1 cellular context compared by ENCODE assay signal in the genomic region with DNA sequence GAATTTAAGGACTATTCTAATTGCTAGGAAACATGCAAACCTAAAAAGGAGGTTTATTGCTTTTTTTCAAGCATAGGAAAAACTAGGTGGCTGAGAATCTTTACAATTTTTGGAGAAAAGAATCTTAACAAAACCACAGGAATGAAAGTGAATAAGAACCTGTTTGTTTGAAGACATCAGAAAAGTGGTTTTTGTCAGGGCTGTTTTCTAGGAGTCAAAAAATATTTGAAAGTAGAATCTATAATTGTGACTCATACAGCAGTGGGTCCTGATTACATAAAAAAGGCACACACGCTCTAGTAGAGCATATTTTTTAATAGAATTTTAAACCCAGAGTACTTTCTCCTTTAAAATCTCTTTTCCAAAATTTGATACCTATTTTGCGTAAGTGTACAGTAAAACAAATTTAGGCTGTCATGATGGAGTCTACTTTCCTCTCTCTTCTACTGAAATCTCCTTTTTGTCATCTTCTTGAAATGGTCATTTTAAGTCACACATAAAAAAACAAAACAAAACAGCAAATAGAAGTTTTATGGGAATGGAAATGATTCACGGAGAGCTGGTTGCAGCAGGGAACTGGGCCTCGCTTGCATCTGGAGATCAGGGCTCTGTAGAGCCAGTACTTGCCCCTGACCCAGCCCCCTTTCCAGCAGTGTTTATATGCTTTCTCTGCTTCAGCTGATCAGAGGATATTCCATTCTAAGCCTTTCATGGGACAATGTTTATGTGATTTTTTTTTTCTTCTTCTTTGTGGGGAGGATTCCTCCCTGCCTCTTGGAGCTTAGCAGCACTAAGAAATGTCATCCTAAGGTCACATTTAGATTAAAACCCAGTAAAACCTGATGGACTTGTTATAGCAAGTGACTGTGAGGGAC.
TF ChIP-seq lines count a peak whose summit lies in the region.

No MANE protein-coding gene starts in this region.

TF ChIP-seq in K562, 482 proteins besides CTCF, POLR2A, EP300 and RAD21 (continued from another document):
- TF ChIP-seq, protein P1, sequence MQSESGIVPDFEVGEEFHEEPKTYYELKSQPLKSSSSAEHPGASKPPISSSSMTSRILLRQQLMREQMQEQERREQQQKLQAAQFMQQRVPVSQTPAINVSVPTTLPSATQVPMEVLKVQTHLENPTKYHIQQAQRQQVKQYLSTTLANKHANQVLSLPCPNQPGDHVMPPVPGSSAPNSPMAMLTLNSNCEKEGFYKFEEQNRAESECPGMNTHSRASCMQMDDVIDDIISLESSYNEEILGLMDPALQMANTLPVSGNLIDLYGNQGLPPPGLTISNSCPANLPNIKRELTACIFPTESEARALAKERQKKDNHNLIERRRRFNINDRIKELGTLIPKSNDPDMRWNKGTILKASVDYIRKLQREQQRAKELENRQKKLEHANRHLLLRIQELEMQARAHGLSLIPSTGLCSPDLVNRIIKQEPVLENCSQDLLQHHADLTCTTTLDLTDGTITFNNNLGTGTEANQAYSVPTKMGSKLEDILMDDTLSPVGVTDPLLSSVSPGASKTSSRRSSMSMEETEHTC (IDR thresholded peaks at IDR 0.05): no peak
- TF ChIP-seq CHD2 (IDR thresholded peaks at IDR 0.05; ENCODE audit: low read depth, low read length) (no peak), ZNF212 (CRISPR knock-in tag; IDR thresholded peaks at IDR 0.05) (no peak), EGR1 (conservative IDR thresholded peaks at IDR 0.05) (no peak), MECOM (CRISPR knock-in tag; IDR thresholded peaks at IDR 0.05) (no peak), PCBP2 (IDR thresholded peaks at IDR 0.05; ENCODE audit: low read depth, low read length, poor library complexity, severe bottlenecking) (no peak), CBFA2T2 (conservative IDR thresholded peaks at IDR 0.05) (no peak), MED1 (CRISPR knock-in tag; IDR thresholded peaks at IDR 0.05; ENCODE audit: borderline replicate concordance) (no peak), CBX2 (IDR thresholded peaks at IDR 0.05; ENCODE audit: insufficient read depth, low read length, poor library complexity, severe bottlenecking) (no peak), PPARD (CRISPR knock-in tag; IDR thresholded peaks at IDR 0.05) (no peak)
- TF ChIP-seq, protein P2, sequence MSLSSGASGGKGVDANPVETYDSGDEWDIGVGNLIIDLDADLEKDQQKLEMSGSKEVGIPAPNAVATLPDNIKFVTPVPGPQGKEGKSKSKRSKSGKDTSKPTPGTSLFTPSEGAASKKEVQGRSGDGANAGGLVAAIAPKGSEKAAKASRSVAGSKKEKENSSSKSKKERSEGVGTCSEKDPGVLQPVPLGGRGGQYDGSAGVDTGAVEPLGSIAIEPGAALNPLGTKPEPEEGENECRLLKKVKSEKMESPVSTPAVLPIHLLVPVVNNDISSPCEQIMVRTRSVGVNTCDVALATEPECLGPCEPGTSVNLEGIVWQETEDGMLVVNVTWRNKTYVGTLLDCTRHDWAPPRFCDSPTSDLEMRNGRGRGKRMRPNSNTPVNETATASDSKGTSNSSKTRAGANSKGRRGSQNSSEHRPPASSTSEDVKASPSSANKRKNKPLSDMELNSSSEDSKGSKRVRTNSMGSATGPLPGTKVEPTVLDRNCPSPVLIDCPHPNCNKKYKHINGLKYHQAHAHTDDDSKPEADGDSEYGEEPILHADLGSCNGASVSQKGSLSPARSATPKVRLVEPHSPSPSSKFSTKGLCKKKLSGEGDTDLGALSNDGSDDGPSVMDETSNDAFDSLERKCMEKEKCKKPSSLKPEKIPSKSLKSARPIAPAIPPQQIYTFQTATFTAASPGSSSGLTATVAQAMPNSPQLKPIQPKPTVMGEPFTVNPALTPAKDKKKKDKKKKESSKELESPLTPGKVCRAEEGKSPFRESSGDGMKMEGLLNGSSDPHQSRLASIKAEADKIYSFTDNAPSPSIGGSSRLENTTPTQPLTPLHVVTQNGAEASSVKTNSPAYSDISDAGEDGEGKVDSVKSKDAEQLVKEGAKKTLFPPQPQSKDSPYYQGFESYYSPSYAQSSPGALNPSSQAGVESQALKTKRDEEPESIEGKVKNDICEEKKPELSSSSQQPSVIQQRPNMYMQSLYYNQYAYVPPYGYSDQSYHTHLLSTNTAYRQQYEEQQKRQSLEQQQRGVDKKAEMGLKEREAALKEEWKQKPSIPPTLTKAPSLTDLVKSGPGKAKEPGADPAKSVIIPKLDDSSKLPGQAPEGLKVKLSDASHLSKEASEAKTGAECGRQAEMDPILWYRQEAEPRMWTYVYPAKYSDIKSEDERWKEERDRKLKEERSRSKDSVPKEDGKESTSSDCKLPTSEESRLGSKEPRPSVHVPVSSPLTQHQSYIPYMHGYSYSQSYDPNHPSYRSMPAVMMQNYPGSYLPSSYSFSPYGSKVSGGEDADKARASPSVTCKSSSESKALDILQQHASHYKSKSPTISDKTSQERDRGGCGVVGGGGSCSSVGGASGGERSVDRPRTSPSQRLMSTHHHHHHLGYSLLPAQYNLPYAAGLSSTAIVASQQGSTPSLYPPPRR (CRISPR knock-in tag; IDR thresholded peaks at IDR 0.05; ENCODE audit: borderline replicate concordance): no peak
